Comparison of ENCODE assay signal across 16 cellular contexts in the genomic region with DNA sequence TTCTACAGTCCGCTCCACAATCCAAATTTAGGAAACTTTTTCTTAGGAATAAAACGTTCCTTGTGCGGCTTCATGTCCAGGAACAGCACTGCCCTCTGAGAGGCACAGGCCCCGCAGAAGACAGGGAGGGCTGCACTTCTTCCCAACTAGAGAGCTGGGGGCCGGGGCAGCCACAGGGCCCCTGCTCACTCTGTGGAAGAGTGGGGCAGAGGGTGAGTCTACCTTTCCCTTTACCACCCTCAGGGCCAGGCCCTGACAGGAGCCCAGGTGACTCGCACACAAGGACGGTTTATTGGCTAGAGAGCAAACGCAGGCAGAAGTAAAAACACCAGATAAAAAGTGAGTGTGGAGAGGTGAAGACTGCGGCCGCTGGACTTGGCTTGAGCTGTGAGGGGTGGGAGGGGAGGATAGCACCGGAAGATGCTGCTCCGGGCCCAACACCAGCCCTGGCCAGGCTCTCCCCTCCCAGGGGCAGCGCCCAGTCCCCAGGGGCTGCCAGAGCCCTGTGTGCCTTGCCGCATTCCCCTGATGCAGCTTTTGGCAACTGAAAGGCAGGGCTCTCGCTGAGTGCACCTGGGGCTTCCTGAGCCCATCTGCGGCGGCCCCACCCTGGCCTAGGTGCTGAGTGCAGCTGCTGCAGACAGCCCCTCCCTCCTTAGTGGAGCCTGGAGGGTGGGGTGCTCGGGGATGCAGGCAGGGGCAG. TPM values are rescaled to one million over a fixed set of nuclear protein-coding genes. Genes with fewer than 3 reads are reported as not detected.
DNase-seq lines count a peak whose midpoint lies in the region; ATAC-seq, FAIRE-seq and TF ChIP-seq lines count a peak whose summit lies in the region.
"Had no signal": no experiment of that assay in that cellular context is flagged by ENCODE, and none has a peak within 500 bp of the region (broad histone marks: within the 10 kb centered on the region; RNA-seq: fewer than 3 reads in every experiment).

No MANE protein-coding gene starts in this region.

- 96% methylated on average over 7 of the region's 18 CpGs; no CpG with 5 or more reads in 1 of the 2 experiments for WGBS in IMR-90 (ENCODE audit: extremely low coverage in 2 of 2, insufficient read length in 1 of 2), 2 experiments
- WGBS in GM12878 (ENCODE audit: insufficient coverage, insufficient replicate concordance, low lambda C conversion rate, missing lambda C conversion rate): 86% methylated on average over 15 of the region's 18 CpGs
- 93 to 100% methylated on average over 3 to 18 of the region's 18 CpGs for WGBS in endodermal cell (ENCODE audit: insufficient coverage in 1 of 2, insufficient read length in 1 of 2), 2 experiments
- WGBS in prostate gland: 63% methylated on average over 18 of the region's 18 CpGs

- POLR2A ChIA-PET in IMR-90 (lab: Charles Lee; ENCODE audit: unreplicated experiment): no interaction called here
- POLR2A ChIA-PET in GM12878 (lab: Charles Lee): interaction anchor here (0.6 kb wide), 1 partner anchor 1388 kb away, joined by 3 read pairs; no protein-coding TSS in a partner anchor
- POLR2A ChIA-PET in CD8-positive, alpha-beta memory T cell (lab: Charles Lee): no interaction called here

- RAD21 ChIA-PET in GM12878 (lab: Charles Lee; ENCODE audit: unreplicated experiment): interaction anchor here (0.6 to 1.2 kb wide), 2 partner anchors 9 to 15 kb away, joined by 3 read pairs; no protein-coding TSS in a partner anchor

- ATAC-seq in IMR-90 (ENCODE audit: low read depth): no peak
- no peak for ATAC-seq in GM12878
- ATAC-seq: activated naive CD8-positive, alpha-beta T cell treated with anti-CD3 and anti-CD28 coated beads, Interleukin-2, amount 50 U/mL, for 24 hours; pancreas had no signal

- H3K4me3 ChIP-seq in IMR-90 (ENCODE audit: insufficient read depth, low read depth, low read length) (no peak overlapping the region), GM12878 (no peak overlapping the region), endodermal cell (ENCODE audit: low read length) (no peak overlapping the region), prostate gland (no peak overlapping the region)
- no peak overlapping the region for H3K4me3 ChIP-seq in CD8-positive, alpha-beta memory T cell (ENCODE audit: low read length)
- H3K4me3 ChIP-seq: pancreas had no signal

- no peak overlapping the region for H4K8ac ChIP-seq in IMR-90 (ENCODE audit: low read depth in 2 of 2, low read length in 2 of 2)

- H3K56ac ChIP-seq in IMR-90 (ENCODE audit: extremely low read depth, insufficient read depth, low read length): no peak overlapping the region

- no peak for TF ChIP-seq EP300 in GM12878 (IDR thresholded peaks at IDR 0.05; ENCODE audit: borderline replicate concordance in 1 of 2, control insufficient read depth in 1 of 2, low read depth in 2 of 2, low read length in 2 of 2)

- no peak overlapping the region for H3K23ac ChIP-seq in IMR-90 (ENCODE audit: low read depth, low read length)

- no peak overlapping the region for H2AK9ac ChIP-seq in IMR-90 (replicated peaks; ENCODE audit: low read depth, low read length, poor library complexity)

- dilution Hi-C loops in IMR-90 (cut with HindIII; ENCODE audit: low sequenced_read_pairs, unreplicated experiment): no loop called here

- no peak for TF ChIP-seq CTCF in 22Rv1 (IDR thresholded peaks at IDR 0.05)
- TF ChIP-seq CTCF in IMR-90 (conservative IDR thresholded peaks at IDR 0.05; ENCODE audit: low read depth, low read length): no peak
- TF ChIP-seq CTCF in GM12878 (IDR thresholded peaks at IDR 0.05 in 2 of 3, conservative IDR thresholded peaks at IDR 0.05 in 1 of 3; ENCODE audit: control insufficient read depth in 2 of 3, extremely low read depth in 1 of 3, insufficient read depth in 1 of 3, low read depth in 3 of 3, low read length in 3 of 3): no peak
- TF ChIP-seq CTCF in nephron progenitor cell (IDR thresholded peaks at IDR 0.05): no peak
- TF ChIP-seq CTCF in endodermal cell (conservative IDR thresholded peaks at IDR 0.05): no peak
- no peak for TF ChIP-seq CTCF in prostate gland (IDR thresholded peaks at IDR 0.05)

- no peak overlapping the region for H3K4me3 Mint-ChIP-seq in nephron progenitor cell
- H3K4me3 Mint-ChIP-seq in endodermal cell: no peak overlapping the region
- no peak overlapping the region for H3K4me3 Mint-ChIP-seq in CD8-positive, alpha-beta memory T cell
- H3K4me3 Mint-ChIP-seq: activated naive CD8-positive, alpha-beta T cell treated with anti-CD3 and anti-CD28 coated beads, Interleukin-2, amount 50 U/mL, for 24 hours; dendritic cell treated with granulocyte-macrophage colony-stimulating factor and Interleukin-4, amounts not matched to agents 40 ng/mL and 50 ng/mL, for 4 days had no signal

- H3K27me3 ChIP-seq in IMR-90 (ENCODE audit: control insufficient read depth, insufficient read depth, low read length) (no peaks in the 10 kb centered on the region), GM12878 (replicated peaks in 1 of 2; ENCODE audit: control insufficient read depth in 2 of 2, insufficient read depth in 2 of 2, low read length in 1 of 2) (no peaks in the 10 kb centered on the region), endodermal cell (ENCODE audit: control insufficient read depth, insufficient read depth, low read length, poor library complexity, severe bottlenecking) (no peaks in the 10 kb centered on the region), prostate gland (replicated peaks; ENCODE audit: insufficient read depth) (no peaks in the 10 kb centered on the region)
- H3K27me3 ChIP-seq in CD8-positive, alpha-beta memory T cell (ENCODE audit: insufficient read depth, low read length, poor library complexity, severe bottlenecking): no peaks in the 10 kb centered on the region
- H3K27me3 ChIP-seq: pancreas had no signal

- no peaks in the 10 kb centered on the region for H3K9me3 Mint-ChIP-seq in nephron progenitor cell
- no peaks in the 10 kb centered on the region for H3K9me3 Mint-ChIP-seq in endodermal cell
- H3K9me3 Mint-ChIP-seq in CD8-positive, alpha-beta memory T cell: no peaks in the 10 kb centered on the region
- H3K9me3 Mint-ChIP-seq: activated naive CD8-positive, alpha-beta T cell treated with anti-CD3 and anti-CD28 coated beads, Interleukin-2, amount 50 U/mL, for 24 hours; dendritic cell treated with granulocyte-macrophage colony-stimulating factor and Interleukin-4, amounts not matched to agents 40 ng/mL and 50 ng/mL, for 4 days had no signal

- H2AFZ ChIP-seq in IMR-90 (replicated peaks; ENCODE audit: low read length, poor library complexity) (no peak overlapping the region), GM12878 (ENCODE audit: control insufficient read depth, low read depth, low read length) (no peak overlapping the region)

- no peak overlapping the region for H4K5ac ChIP-seq in IMR-90 (ENCODE audit: low read depth, low read length)

- H3K4me1 Mint-ChIP-seq in nephron progenitor cell (peaks cover 22% of the 10 kb centered on the region), endodermal cell (no peaks in the 10 kb centered on the region)
- no peaks in the 10 kb centered on the region for H3K4me1 Mint-ChIP-seq in CD8-positive, alpha-beta memory T cell
- H3K4me1 Mint-ChIP-seq: activated naive CD8-positive, alpha-beta T cell treated with anti-CD3 and anti-CD28 coated beads, Interleukin-2, amount 50 U/mL, for 24 hours had no signal

- H3K27ac Mint-ChIP-seq in nephron progenitor cell: peak overlapping the region; percentile 22
- H3K27ac Mint-ChIP-seq in endodermal cell: no peak overlapping the region
- H3K27ac Mint-ChIP-seq in CD8-positive, alpha-beta memory T cell: peak overlapping the region in 1 of 8 donors; percentile 80
- H3K27ac Mint-ChIP-seq: activated naive CD8-positive, alpha-beta T cell treated with anti-CD3 and anti-CD28 coated beads, Interleukin-2, amount 50 U/mL, for 24 hours; dendritic cell treated with granulocyte-macrophage colony-stimulating factor and Interleukin-4, amounts not matched to agents 40 ng/mL and 50 ng/mL, for 4 days had no signal

- no peaks in the 10 kb centered on the region for H3K79me2 ChIP-seq in GM12878 (ENCODE audit: control insufficient read depth, insufficient read depth, low read length)

- H3K4me1 ChIP-seq in IMR-90 (ENCODE audit: control insufficient read depth, insufficient read depth, low read length): no peaks in the 10 kb centered on the region
- no peaks in the 10 kb centered on the region for H3K4me1 ChIP-seq in GM12878 (ENCODE audit: control insufficient read depth, insufficient read depth, low read length)
- H3K4me1 ChIP-seq in endodermal cell (ENCODE audit: control insufficient read depth, insufficient read depth, low read length): no peaks in the 10 kb centered on the region
- H3K4me1 ChIP-seq in CD8-positive, alpha-beta memory T cell (ENCODE audit: insufficient read depth, low read length): no peaks in the 10 kb centered on the region
- no peaks in the 10 kb centered on the region for H3K4me1 ChIP-seq in prostate gland (replicated peaks)
- H3K4me1 ChIP-seq: pancreas had no signal

- BruUV-seq in IMR-90 (replicated peaks; lab: Mats Ljungman, UMichigan) (TSS peak; percentile 44), GM12878 (replicated peaks; lab: Mats Ljungman, UMichigan) (no TSS peak)

- DNase-seq in IMR-90: no peak
- no peak for DNase-seq in GM12878 (ENCODE audit: low read depth, low spot score)
- DNase-seq in nephron progenitor cell: no peak
- no peak for DNase-seq in endodermal cell
- no peak for DNase-seq in CD8-positive, alpha-beta memory T cell
- no peak for DNase-seq in prostate gland (ENCODE audit: low spot score)
- no peak for DNase-seq in RCC 7860 (ENCODE audit: low spot score)
- DNase-seq: activated CD8-positive, alpha-beta memory T cell treated with anti-CD3 and anti-CD28 coated beads, Interleukin-2, amount 50 U/mL, for 48 hours; activated naive CD8-positive, alpha-beta T cell treated with anti-CD3 and anti-CD28 coated beads, Interleukin-2, amount 50 U/mL, for 24 hours; NCI-H187; NK-92 treated with Interleukin-12 subunit alpha and Interleukin-12 subunit beta, amount 100 ng/mL, for 24 hours; SK-N-SH; stimulated activated CD4-positive, alpha-beta T cell treated with anti-CD3 and anti-CD28 coated beads, Interleukin-12 subunit alpha, Interleukin-12 subunit beta, amount 100 ng/mL, for 4 hours had no signal

- H4K20me1 ChIP-seq in IMR-90 (ENCODE audit: insufficient read depth, low read length) (peaks cover 7% of the 10 kb centered on the region), GM12878 (ENCODE audit: control insufficient read depth, insufficient read depth) (no peaks in the 10 kb centered on the region)

- TF ChIP-seq RAD21 in IMR-90 (IDR thresholded peaks at IDR 0.05; ENCODE audit: low read length): no peak
- TF ChIP-seq RAD21 in GM12878 (IDR thresholded peaks at IDR 0.05; ENCODE audit: insufficient read depth, low read depth, low read length): no peak

- H3K9ac ChIP-seq in IMR-90 (ENCODE audit: low read depth, low read length) (no peak overlapping the region), GM12878 (ENCODE audit: control insufficient read depth, insufficient read depth, low read length) (no peak overlapping the region), endodermal cell (ENCODE audit: extremely low read depth, low read length, poor library complexity, severe bottlenecking) (no peak overlapping the region)
- H3K9ac ChIP-seq: SK-N-SH had no signal

- intact Hi-C loops in IMR-90 (cut with micrococcal nuclease): loop anchor here (2.0 kb wide), 1 partner anchor 603 kb away; no protein-coding TSS in a partner anchor
- intact Hi-C loops in GM12878 (cut with micrococcal nuclease; ENCODE audit: unreplicated experiment): no loop called here
- intact Hi-C loops in prostate gland (cut with DNase I): no loop called here

- H3K9me3 ChIP-seq in IMR-90 (ENCODE audit: control insufficient read depth, insufficient read depth, low read length) (no peaks in the 10 kb centered on the region), GM12878 (replicated peaks; ENCODE audit: control insufficient read depth, insufficient read depth, low read length) (no peaks in the 10 kb centered on the region), endodermal cell (ENCODE audit: control insufficient read depth, low read length) (no peaks in the 10 kb centered on the region), prostate gland (no peaks in the 10 kb centered on the region)
- no peaks in the 10 kb centered on the region for H3K9me3 ChIP-seq in CD8-positive, alpha-beta memory T cell (ENCODE audit: low read length)
- H3K9me3 ChIP-seq: pancreas, SK-N-SH had no signal

- SMC1A ChIA-PET in GM12878 (lab: Charles Lee; ENCODE audit: uncharacterized antibody, unreplicated experiment): no interaction called here

- CTCF ChIA-PET in IMR-90 (lab: Yijun Ruan, JAX): interaction anchor here (0.9 kb wide), 2 partner anchors 11 to 15 kb away, joined by 3 to 4 read pairs; no protein-coding TSS in a partner anchor
- CTCF ChIA-PET in GM12878 (lab: Yijun Ruan, JAX): interaction anchor here (0.9 to 1.3 kb wide), 4 partner anchors 10 to 57 kb away, joined by 3 to 5 read pairs (median 4); no protein-coding TSS in a partner anchor
- CTCF ChIA-PET in CD8-positive, alpha-beta memory T cell (lab: Charles Lee): interaction anchor here (1.1 to 1.8 kb wide), 2 partner anchors 12 to 20 kb away, joined by 4 to 6 read pairs; partner anchors contain the start of gene SH3GLB2

- FAIRE-seq in GM12878 (lab: Jason Lieb, UNC) (no peak), RCC 7860 (lab: Jason Lieb, UNC) (no peak)
- FAIRE-seq: pancreas had no signal

- H2BK20ac ChIP-seq in IMR-90 (ENCODE audit: low read depth, low read length): no peak overlapping the region

- H3K36me3 Mint-ChIP-seq in nephron progenitor cell (ENCODE audit: low read depth) (peaks cover 35% of the 10 kb centered on the region), endodermal cell (ENCODE audit: low read depth) (peaks cover 45% of the 10 kb centered on the region)
- peaks cover 0 to 82% (median 0%) of the 10 kb centered on the region in 3 donors for H3K36me3 Mint-ChIP-seq in CD8-positive, alpha-beta memory T cell

- no peak overlapping the region for H2AK5ac ChIP-seq in IMR-90 (ENCODE audit: low read depth, low read length)

- no peak overlapping the region for H3K4ac ChIP-seq in IMR-90 (ENCODE audit: low read depth, low read length)

- no peaks in the 10 kb centered on the region for H3K79me1 ChIP-seq in IMR-90 (ENCODE audit: low read depth in 1 of 2, low read length in 2 of 2)

- H3K27me3 Mint-ChIP-seq in nephron progenitor cell (ENCODE audit: low read depth, poor library complexity) (no peaks in the 10 kb centered on the region), endodermal cell (ENCODE audit: insufficient read depth) (no peaks in the 10 kb centered on the region)
- H3K27me3 Mint-ChIP-seq in CD8-positive, alpha-beta memory T cell: no peaks in the 10 kb centered on the region
- H3K27me3 Mint-ChIP-seq: activated naive CD8-positive, alpha-beta T cell treated with anti-CD3 and anti-CD28 coated beads, Interleukin-2, amount 50 U/mL, for 24 hours; dendritic cell treated with granulocyte-macrophage colony-stimulating factor and Interleukin-4, amounts not matched to agents 40 ng/mL and 50 ng/mL, for 4 days had no signal

- H3K14ac ChIP-seq in IMR-90 (replicated peaks; ENCODE audit: low read depth, low read length): no peak overlapping the region

- H3K27ac ChIP-seq in 22Rv1 (peak overlapping the region; percentile 48), IMR-90 (ENCODE audit: insufficient read depth, low read length) (no peak overlapping the region), GM12878 (ENCODE audit: control insufficient read depth, insufficient read depth) (no peak overlapping the region), endodermal cell (ENCODE audit: low read depth, low read length) (no peak overlapping the region), prostate gland (no peak overlapping the region)
- no peak overlapping the region for H3K27ac ChIP-seq in CD8-positive, alpha-beta memory T cell (ENCODE audit: low read depth, low read length)
- H3K27ac ChIP-seq: pancreas had no signal

- H3K4me2 ChIP-seq in IMR-90 (ENCODE audit: low read depth, low read length) (no peak overlapping the region), GM12878 (ENCODE audit: control insufficient read depth, insufficient read depth) (no peak overlapping the region)
- H3K4me2 ChIP-seq: SK-N-SH had no signal

- in situ Hi-C loops in IMR-90 (cut with MboI; ENCODE audit: low sequenced_read_pairs): no loop called here
- in situ Hi-C loops in GM12878 (cut with MboI): no loop called here

- no peak overlapping the region for H2BK5ac ChIP-seq in IMR-90 (ENCODE audit: low read depth, low read length, poor library complexity, severe bottlenecking)

- no peak overlapping the region for H2BK15ac ChIP-seq in IMR-90 (ENCODE audit: low read depth, low read length)

- no peak overlapping the region for H4K91ac ChIP-seq in IMR-90 (ENCODE audit: insufficient read depth, low read depth, low read length)

- H2BK120ac ChIP-seq in IMR-90 (ENCODE audit: low read depth, low read length): no peak overlapping the region

- H3K36me3 ChIP-seq in IMR-90 (ENCODE audit: control insufficient read depth, insufficient read depth, low read length) (peaks cover 44% of the 10 kb centered on the region), GM12878 (ENCODE audit: control insufficient read depth in 2 of 2, insufficient read depth in 2 of 2, low read length in 1 of 2) (peaks cover 24 to 30% of the 10 kb centered on the region in 2 experiments), endodermal cell (ENCODE audit: control insufficient read depth, insufficient read depth, low read length) (peaks cover 36% of the 10 kb centered on the region), prostate gland (peaks cover 0 to 7% of the 10 kb centered on the region in 2 donors)
- H3K36me3 ChIP-seq in CD8-positive, alpha-beta memory T cell (ENCODE audit: insufficient read depth, low read length): no peaks in the 10 kb centered on the region

- no peak for TF ChIP-seq POLR2A in IMR-90 (IDR thresholded peaks at IDR 0.05; ENCODE audit: low read depth, low read length)
- no peak for TF ChIP-seq POLR2A in GM12878 (IDR thresholded peaks at IDR 0.05; ENCODE audit: low read depth, low read length)
- no peak for TF ChIP-seq POLR2A in prostate gland (IDR thresholded peaks at IDR 0.05)

- H3K9me1 ChIP-seq in IMR-90 (ENCODE audit: insufficient read depth, low read length): no peaks in the 10 kb centered on the region

- no peak overlapping the region for H3K18ac ChIP-seq in IMR-90 (ENCODE audit: low read depth, low read length)

RNA-seq across cellular contexts. Expression of gene SH3GLB2, which starts 20.2 kb away (rescaled TPM):
- total RNA-seq in IMR-90 (2012; rRNA removed) (26.4 and 36.4 TPM in 2 replicates), GM12878 (2014; rRNA removed) (38.4 and 40.2 TPM in 2 replicates), GM12878 (2014; rRNA removed; fragmentation: Illumina TruSeq; extraction: Trizol) (19.0 and 20.3 TPM in 2 replicates), GM12878 (2021) (57.8 and 59.9 TPM in 2 replicates), endodermal cell (10 to 100 TPM; 86.9 to 98.1 TPM), prostate gland (100 to 1,000 TPM; 113 to 178 TPM)
- polyA plus RNA-seq in IMR-90 (2012; rRNA removed) (68.4 and 72.1 TPM in 2 replicates), GM12878 (2011; rRNA removed) (17.4 and 34.8 TPM in 2 replicates), GM12878 (2014; fragmentation: Illumina TruSeq; extraction: Trizol) (7.0 and 31.5 TPM in 2 replicates), GM12878 (2014; fragmentation: Nextera tagmentation; extraction: Ambion mirVana) (1 to 10 TPM in 1 of 2 experiments, under 1 TPM in 1; 0.21 to 1.2 TPM), GM12878 (2014; rRNA removed) (58.7 and 61.3 TPM in 2 replicates), GM12878 (2016; fragmentation: Nextera tagmentation; extraction: Ambion mirVana) (10 to 100 TPM in 1 of 2 experiments, 1 to 10 TPM in 1; 5.5 to 30.1 TPM)
- 29.3 and 50.5 TPM in 2 replicates for polyA plus RNA-seq in IMR-90 (2012; cell fraction: cytosol; rRNA removed)
- 357 and 697 TPM in 2 replicates for polyA plus RNA-seq in IMR-90 (2012; cell fraction: nucleus; rRNA removed; ENCODE audit: low replicate concordance)
- total RNA-seq in GM12878 (2013; cell fraction: nucleolus; rRNA removed): 51.4 and 58.4 TPM in 2 replicates
- 7.0 TPM for polyA plus RNA-seq in GM12878 (2011; ENCODE audit: low read depth)
- polyA plus RNA-seq in GM12878 (2011; cell fraction: cytosol; rRNA removed): 43.0 and 61.6 TPM in 2 replicates
- polyA plus RNA-seq in GM12878 (2011; cell fraction: nucleus; rRNA removed): 314 and 330 TPM in 2 replicates
- polyA plus RNA-seq in GM12878 (2012): 30.4 and 35.1 TPM in 2 replicates
- polyA minus RNA-seq in GM12878 (2011; rRNA and poly(A)+ RNA removed): 16.0 and 28.9 TPM in 2 replicates
- polyA minus RNA-seq in GM12878 (2011; cell fraction: cytosol; rRNA and poly(A)+ RNA removed): 10.8 and 18.7 TPM in 2 replicates
- 17.4 and 24.1 TPM in 2 replicates for polyA minus RNA-seq in GM12878 (2011; cell fraction: nucleus; rRNA and poly(A)+ RNA removed)
- 82.3 TPM for polyA plus RNA-seq in endodermal cell (2013, experiment 1 of 2)
- polyA plus RNA-seq in endodermal cell (2013, experiment 2 of 2): 77.3 TPM
- 10 to 100 TPM; 55.0 to 58.3 TPM for total RNA-seq in CD8-positive, alpha-beta memory T cell
- 36.2 TPM for polyA plus RNA-seq in CD8-positive, alpha-beta memory T cell

RNA-seq across cellular contexts. Expression of gene MIGA2, which starts 28.5 kb away (rescaled TPM):
- total RNA-seq in IMR-90 (2012; rRNA removed) (9.7 and 12.5 TPM in 2 replicates), GM12878 (2014; rRNA removed) (15.5 and 15.8 TPM in 2 replicates), GM12878 (2014; rRNA removed; fragmentation: Illumina TruSeq; extraction: Trizol) (7.9 and 8.1 TPM in 2 replicates), GM12878 (2021) (27.8 and 31.0 TPM in 2 replicates), endodermal cell (10 to 100 TPM; 41.4 to 41.5 TPM), prostate gland (10 to 100 TPM; 54.5 to 56.5 TPM)
- polyA plus RNA-seq in IMR-90 (2012; rRNA removed) (25.3 and 25.9 TPM in 2 replicates), GM12878 (2011; rRNA removed) (6.2 and 9.5 TPM in 2 replicates), GM12878 (2014; fragmentation: Illumina TruSeq; extraction: Trizol) (1.5 and 6.7 TPM in 2 replicates), GM12878 (2014; fragmentation: Nextera tagmentation; extraction: Ambion mirVana) (under 1 TPM; 0.14 to 0.77 TPM), GM12878 (2014; rRNA removed) (27.3 and 28.0 TPM in 2 replicates), GM12878 (2016; fragmentation: Nextera tagmentation; extraction: Ambion mirVana) (10 to 100 TPM; 18.2 to 21.0 TPM)
- polyA plus RNA-seq in IMR-90 (2012; cell fraction: cytosol; rRNA removed): 22.2 and 23.0 TPM in 2 replicates
- 87.9 and 243 TPM in 2 replicates for polyA plus RNA-seq in IMR-90 (2012; cell fraction: nucleus; rRNA removed; ENCODE audit: low replicate concordance)
- total RNA-seq in GM12878 (2013; cell fraction: nucleolus; rRNA removed): 75.6 and 86.7 TPM in 2 replicates
- 7.5 TPM for polyA plus RNA-seq in GM12878 (2011; ENCODE audit: low read depth)
- polyA plus RNA-seq in GM12878 (2011; cell fraction: cytosol; rRNA removed): 12.4 and 21.6 TPM in 2 replicates
- 187 and 207 TPM in 2 replicates for polyA plus RNA-seq in GM12878 (2011; cell fraction: nucleus; rRNA removed)
- 14.0 and 17.2 TPM in 2 replicates for polyA plus RNA-seq in GM12878 (2012)
- 8.4 and 17.2 TPM in 2 replicates for polyA minus RNA-seq in GM12878 (2011; rRNA and poly(A)+ RNA removed)
- polyA minus RNA-seq in GM12878 (2011; cell fraction: cytosol; rRNA and poly(A)+ RNA removed): 4.9 and 7.5 TPM in 2 replicates
- 20.2 and 27.9 TPM in 2 replicates for polyA minus RNA-seq in GM12878 (2011; cell fraction: nucleus; rRNA and poly(A)+ RNA removed)
- polyA plus RNA-seq in endodermal cell (2013, experiment 1 of 2): 23.0 TPM
- 17.8 TPM for polyA plus RNA-seq in endodermal cell (2013, experiment 2 of 2)
- 10 to 100 TPM; 35.5 to 38.8 TPM for total RNA-seq in CD8-positive, alpha-beta memory T cell
- polyA plus RNA-seq in CD8-positive, alpha-beta memory T cell: 13.0 TPM
